ENCODE assay signal across 10 cellular contexts in genomic region chrY:18025487-18025886, GRCh38. TPM values are rescaled to one million over a fixed set of nuclear protein-coding genes. Genes with fewer than 3 reads are reported as not detected.
"Had no signal": no experiment of that assay in that cellular context is flagged by ENCODE, and none has a peak within 500 bp of the region (broad histone marks: within the 10 kb centered on the region; RNA-seq: fewer than 3 reads in every experiment).

TSS of gene CDY2A (plus strand) at chrY:18025787. CDS start at chrY:18026115, 328 bp downstream.

RNA-seq across cellular contexts. Expression of gene CDY2A, which starts in this region (rescaled TPM):
- polyA plus RNA-seq: naive thymus-derived CD8-positive, alpha-beta T cell; neural cell; ovary; pancreas; psoas muscle; right cardiac atrium; sigmoid colon; small intestine; smooth muscle cell; spleen had no signal
